Comparison of ENCODE assay signal across 2 cellular contexts in the genomic region with DNA sequence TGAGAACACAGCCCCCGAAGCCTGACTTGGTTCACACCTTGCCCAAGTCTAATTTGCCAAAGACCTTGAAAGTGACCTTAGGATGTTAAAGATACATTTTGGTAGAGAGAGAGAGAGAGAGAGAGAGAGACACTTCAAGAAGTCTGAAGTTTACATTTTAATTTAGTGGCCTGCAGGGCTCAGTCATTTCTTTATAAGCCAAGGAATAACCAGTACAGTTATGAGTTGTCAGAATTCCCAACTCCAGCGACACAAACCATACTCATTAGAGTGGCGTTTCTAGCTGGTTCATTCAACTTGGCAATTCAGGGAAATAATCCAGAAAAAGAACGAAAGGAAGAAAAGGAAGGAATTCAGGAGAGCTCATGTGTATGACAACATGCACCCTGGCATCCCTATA.
TF ChIP-seq lines count a peak whose summit lies in the region.

No MANE protein-coding gene starts in this region.

TF ChIP-seq in GM12878, 131 proteins besides CTCF, POLR2A, EP300 and RAD21:
- TF ChIP-seq JUNB (IDR thresholded peaks at IDR 0.05) (peak; percentile 53), ASH2L (IDR thresholded peaks at IDR 0.05; ENCODE audit: borderline replicate concordance, low read depth) (no peak), NR2F1 (conservative IDR thresholded peaks at IDR 0.05) (peak; percentile 33; the same call in 1 of the 2 replicates), BRCA1 (IDR thresholded peaks at IDR 0.05; ENCODE audit: low read depth, low read length) (no peak), PAX8 (IDR thresholded peaks at IDR 0.05) (no peak), EED (IDR thresholded peaks at IDR 0.05; ENCODE audit: low read depth) (no peak), RAD51 (IDR thresholded peaks at IDR 0.05) (no peak), ZBED1 (IDR thresholded peaks at IDR 0.05; ENCODE audit: borderline replicate concordance) (no peak), IKZF2 (IDR thresholded peaks at IDR 0.05) (peak in 1 of 2 experiments; percentile 29; a peak in 1 of 4 replicates), EGR1 (IDR thresholded peaks at IDR 0.05; ENCODE audit: borderline replicate concordance in 1 of 2, low read depth in 2 of 2, low read length in 2 of 2) (no peak), SMAD5 (IDR thresholded peaks at IDR 0.05; ENCODE audit: low read depth) (no peak), ETV6 (conservative IDR thresholded peaks at IDR 0.05 in 1 of 2, IDR thresholded peaks at IDR 0.05 in 1 of 2; ENCODE audit: borderline replicate concordance in 1 of 2, low read depth in 1 of 2) (no peak), NR2C1 (IDR thresholded peaks at IDR 0.05) (no peak), GABPA (IDR thresholded peaks at IDR 0.05; ENCODE audit: low read depth) (no peak), CREM (IDR thresholded peaks at IDR 0.05; ENCODE audit: low read depth) (no peak), BACH1 (IDR thresholded peaks at IDR 0.05; ENCODE audit: borderline replicate concordance) (no peak)
- TF ChIP-seq, protein P1, sequence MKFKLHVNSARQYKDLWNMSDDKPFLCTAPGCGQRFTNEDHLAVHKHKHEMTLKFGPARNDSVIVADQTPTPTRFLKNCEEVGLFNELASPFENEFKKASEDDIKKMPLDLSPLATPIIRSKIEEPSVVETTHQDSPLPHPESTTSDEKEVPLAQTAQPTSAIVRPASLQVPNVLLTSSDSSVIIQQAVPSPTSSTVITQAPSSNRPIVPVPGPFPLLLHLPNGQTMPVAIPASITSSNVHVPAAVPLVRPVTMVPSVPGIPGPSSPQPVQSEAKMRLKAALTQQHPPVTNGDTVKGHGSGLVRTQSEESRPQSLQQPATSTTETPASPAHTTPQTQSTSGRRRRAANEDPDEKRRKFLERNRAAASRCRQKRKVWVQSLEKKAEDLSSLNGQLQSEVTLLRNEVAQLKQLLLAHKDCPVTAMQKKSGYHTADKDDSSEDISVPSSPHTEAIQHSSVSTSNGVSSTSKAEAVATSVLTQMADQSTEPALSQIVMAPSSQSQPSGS (IDR thresholded peaks at IDR 0.05; ENCODE audit: low read length): no peak
- TF ChIP-seq, protein P2, sequence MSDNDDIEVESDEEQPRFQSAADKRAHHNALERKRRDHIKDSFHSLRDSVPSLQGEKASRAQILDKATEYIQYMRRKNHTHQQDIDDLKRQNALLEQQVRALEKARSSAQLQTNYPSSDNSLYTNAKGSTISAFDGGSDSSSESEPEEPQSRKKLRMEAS (IDR thresholded peaks at IDR 0.05; ENCODE audit: low read depth, low read length): no peak

TF ChIP-seq in HEK293T, 16 proteins besides CTCF, POLR2A, EP300 and RAD21:
- TF ChIP-seq ZNF384 (IDR thresholded peaks at IDR 0.05) (no peak), ELF4 (IDR thresholded peaks at IDR 0.05) (no peak), NFRKB (IDR thresholded peaks at IDR 0.05) (no peak), LEF1 (IDR thresholded peaks at IDR 0.05; ENCODE audit: borderline replicate concordance) (no peak), ARNT (IDR thresholded peaks at IDR 0.05) (no peak), CTBP1 (IDR thresholded peaks at IDR 0.05; ENCODE audit: borderline replicate concordance) (no peak), FOXA1 (IDR thresholded peaks at IDR 0.05) (no peak), BHLHE40 (IDR thresholded peaks at IDR 0.05; ENCODE audit: borderline replicate concordance) (no peak), FOXK2 (IDR thresholded peaks at IDR 0.05) (no peak)
- TF ChIP-seq, protein P3, sequence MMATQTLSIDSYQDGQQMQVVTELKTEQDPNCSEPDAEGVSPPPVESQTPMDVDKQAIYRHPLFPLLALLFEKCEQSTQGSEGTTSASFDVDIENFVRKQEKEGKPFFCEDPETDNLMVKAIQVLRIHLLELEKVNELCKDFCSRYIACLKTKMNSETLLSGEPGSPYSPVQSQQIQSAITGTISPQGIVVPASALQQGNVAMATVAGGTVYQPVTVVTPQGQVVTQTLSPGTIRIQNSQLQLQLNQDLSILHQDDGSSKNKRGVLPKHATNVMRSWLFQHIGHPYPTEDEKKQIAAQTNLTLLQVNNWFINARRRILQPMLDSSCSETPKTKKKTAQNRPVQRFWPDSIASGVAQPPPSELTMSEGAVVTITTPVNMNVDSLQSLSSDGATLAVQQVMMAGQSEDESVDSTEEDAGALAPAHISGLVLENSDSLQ (IDR thresholded peaks at IDR 0.05): no peak
